ENCODE assay signal across 7 cellular contexts in genomic region chr5:54310433-54311177, GRCh38.
DNase-seq lines count a peak whose midpoint lies in the region; ATAC-seq and TF ChIP-seq lines count a peak whose summit lies in the region.

ARL15 (minus strand) TSS chr5:54310573.

- DNase-seq in NCI-H2081 (lab: John Stamatoyannopoulos, UW) (peak; percentile 92 to 96), T1000 (lab: John Stamatoyannopoulos, UW) (peak; percentile 94), astrocyte of the spinal cord (ENCODE audit: low read depth, low spot score) (peak; percentile 97), hypothalamus (lab: John Stamatoyannopoulos, UW) (peak; percentile 64 to 99 (median 96)), retinal pigment epithelial cell (ENCODE audit: low read depth) (peak; percentile 83)

- peak; percentile 94 for ATAC-seq in GM18508 (IDR thresholded peaks at IDR 0.05; ENCODE audit: insufficient read depth, unreplicated experiment)
- ATAC-seq in HG03025 (IDR thresholded peaks at IDR 0.05; ENCODE audit: low FRiP score, unreplicated experiment): peak; percentile 96

- no peak for TF ChIP-seq CTCF in astrocyte of the spinal cord (IDR thresholded peaks at IDR 0.05; ENCODE audit: low read depth, low read length)
- no peak for TF ChIP-seq CTCF in retinal pigment epithelial cell (conservative IDR thresholded peaks at IDR 0.05; ENCODE audit: low read depth, low read length)

- H3K4me3 ChIP-seq in astrocyte of the spinal cord (ENCODE audit: low read depth, low read length): peak within 1 kb of the TSS; percentile 90
- peak within 1 kb of the TSS; percentile 95 for H3K4me3 ChIP-seq in retinal pigment epithelial cell (ENCODE audit: low read length)

- in situ Hi-C loops in astrocyte of the spinal cord (cut with HindIII; ENCODE audit: low sequenced_read_pairs): no loop called here

Comparison
In these comparisons a context has a peak if more than half of its experiments do, and no peak if none do; other contexts are left out.
1. Peak in every context shown above with its lines: DNase-seq, ATAC-seq and H3K4me3 ChIP-seq.